8 cellular contexts compared by ENCODE assay signal in the genomic region with DNA sequence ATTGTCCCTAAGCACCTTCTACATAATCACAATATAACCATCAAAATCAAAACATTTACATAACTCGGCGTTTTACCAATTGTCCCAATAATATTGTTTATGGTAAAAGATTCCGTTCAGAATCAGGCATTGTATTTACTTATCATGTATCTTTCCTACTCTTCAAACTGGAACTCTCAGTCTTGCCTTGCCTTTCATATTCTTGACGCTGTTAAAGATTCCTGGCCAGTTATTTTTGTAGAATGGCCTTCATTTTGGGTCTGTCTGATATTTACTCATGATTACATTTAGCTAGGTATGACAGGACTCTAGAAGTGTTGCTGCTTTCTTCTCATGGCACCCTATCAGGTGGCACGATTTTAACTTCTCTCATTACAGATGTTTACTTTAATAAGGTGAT. TPM values are rescaled to one million over a fixed set of nuclear protein-coding genes. Genes with fewer than 3 reads are reported as not detected.
DNase-seq lines count a peak whose midpoint lies in the region; ATAC-seq and TF ChIP-seq lines count a peak whose summit lies in the region.

No MANE protein-coding gene starts in this region.

- H3K27me3 ChIP-seq in CD8-positive, alpha-beta T cell (ENCODE audit: insufficient read depth, low read length), result no peaks in the 10 kb centered on the region
- no peaks in the 10 kb centered on the region for H3K27me3 ChIP-seq in neuron (ENCODE audit: insufficient read depth, low read length)

- H3K36me3 ChIP-seq in CD8-positive, alpha-beta T cell (ENCODE audit: insufficient read depth, low read length), result no peaks in the 10 kb centered on the region
- no peaks in the 10 kb centered on the region for H3K36me3 ChIP-seq in neuron (ENCODE audit: insufficient read depth, low read length)

- peaks cover 3% of the 10 kb centered on the region for H3K36me3 Mint-ChIP-seq in CD8-positive, alpha-beta T cell
- H3K36me3 Mint-ChIP-seq in central memory CD8-positive, alpha-beta T cell (ENCODE audit: insufficient read depth), result peaks cover 13% of the 10 kb centered on the region

- H3K4me3 ChIP-seq in CD8-positive, alpha-beta T cell (ENCODE audit: low read depth, low read length), result no peak overlapping the region
- H3K4me3 ChIP-seq in LNCaP clone FGC (ENCODE audit: low read depth, low read length) (peak overlapping the region; percentile 99), neuron (ENCODE audit: low read length) (peak overlapping the region; percentile 97), foreskin fibroblast (ENCODE audit: low read depth in 1 of 2, low read length in 2 of 2) (no peak overlapping the region)

- CTCF ChIA-PET in CD8-positive, alpha-beta T cell (lab: Charles Lee), result interaction anchor here (1.3 to 2.4 kb wide), 2 partner anchors 36 to 44 kb away, joined by 4 to 11 read pairs; a partner anchor contains a TSS

- H3K27me3 Mint-ChIP-seq in CD8-positive, alpha-beta T cell (ENCODE audit: low read depth), result no peaks in the 10 kb centered on the region
- H3K27me3 Mint-ChIP-seq in central memory CD8-positive, alpha-beta T cell, result no peaks in the 10 kb centered on the region

- peak overlapping the region; percentile 64 for H2AFZ ChIP-seq in neuron (ENCODE audit: low read depth, low read length)

- ATAC-seq in CD8-positive, alpha-beta T cell, result no peak
- no peak for ATAC-seq in central memory CD8-positive, alpha-beta T cell (replicated peaks; ENCODE audit: extremely low read depth, poor library complexity, severe bottlenecking)
- no peak for ATAC-seq in HG03520 (IDR thresholded peaks at IDR 0.05; ENCODE audit: unreplicated experiment)

- H3K27ac Mint-ChIP-seq in CD8-positive, alpha-beta T cell, result peak overlapping the region; percentile 87
- H3K27ac Mint-ChIP-seq in central memory CD8-positive, alpha-beta T cell (ENCODE audit: low read depth), result peak overlapping the region; percentile 97

- no peak overlapping the region for H3K27ac ChIP-seq in CD8-positive, alpha-beta T cell (ENCODE audit: low read depth, low read length)

- peaks cover 25% of the 10 kb centered on the region for H3K4me1 Mint-ChIP-seq in CD8-positive, alpha-beta T cell (ENCODE audit: low read depth)
- peaks cover 27% of the 10 kb centered on the region for H3K4me1 Mint-ChIP-seq in central memory CD8-positive, alpha-beta T cell

- no peak for TF ChIP-seq CTCF in CD8-positive, alpha-beta T cell (IDR thresholded peaks at IDR 0.05)
- TF ChIP-seq CTCF in LNCaP clone FGC (IDR thresholded peaks at IDR 0.05; ENCODE audit: control insufficient read depth, extremely low read depth, insufficient read depth) (no peak), foreskin fibroblast (IDR thresholded peaks at IDR 0.05; ENCODE audit: low read depth, low read length) (no peak)

- H3K9me3 ChIP-seq in CD8-positive, alpha-beta T cell (ENCODE audit: low read length), result no peaks in the 10 kb centered on the region
- H3K9me3 ChIP-seq in neuron (ENCODE audit: low read length), result no peaks in the 10 kb centered on the region

- no peaks in the 10 kb centered on the region for H3K9me3 Mint-ChIP-seq in CD8-positive, alpha-beta T cell
- no peaks in the 10 kb centered on the region for H3K9me3 Mint-ChIP-seq in central memory CD8-positive, alpha-beta T cell

- POLR2A ChIA-PET in CD8-positive, alpha-beta T cell (lab: Charles Lee), result interaction anchor here (1.1 to 1.7 kb wide), 6 partner anchors 10 to 799 kb away, joined by 3 to 14 read pairs (median 4); a partner anchor contains a TSS

- H3K4me3 Mint-ChIP-seq in CD8-positive, alpha-beta T cell, result peak overlapping the region; percentile 97
- H3K4me3 Mint-ChIP-seq in central memory CD8-positive, alpha-beta T cell, result peak overlapping the region; percentile 97

- DNase-seq in CD8-positive, alpha-beta T cell, result no peak
- DNase-seq in LNCaP clone FGC (ENCODE audit: low read depth) (no peak), HT-29 (ENCODE audit: low spot score) (no peak), foreskin fibroblast (no peak)
- no peak for DNase-seq in central memory CD8-positive, alpha-beta T cell (ENCODE audit: low spot score in 2 of 2)
- DNase-seq in activated CD4-positive, CD25-positive, alpha-beta regulatory T cell treated with anti-CD3 and anti-CD28 coated beads, Interleukin-2, amount 50 U/mL, for 72 hours, result no peak

- intact Hi-C loops in CD8-positive, alpha-beta T cell (cut with DNase I, micrococcal nuclease), result loop anchor here (1.0 to 5.0 kb wide), 4 partner anchors 140 to 864 kb away; a partner anchor contains a TSS

- peaks cover 13% of the 10 kb centered on the region for H3K4me1 ChIP-seq in CD8-positive, alpha-beta T cell (ENCODE audit: insufficient read depth, low read length)
- peaks cover 16% of the 10 kb centered on the region for H3K4me1 ChIP-seq in neuron (ENCODE audit: insufficient read depth, low read length)

RNA-seq across cellular contexts. Expression of a gene that starts 0.8 kb away (rescaled TPM):
- 1 to 10 TPM; 3.4 to 3.5 TPM for total RNA-seq in CD8-positive, alpha-beta T cell
- 4.1 and 5.8 TPM in 2 replicates for total RNA-seq in HT-29 (2014; rRNA removed; shearing (Covaris generic))

RNA-seq across cellular contexts. Expression of a gene that starts 36.1 kb away (rescaled TPM):
- 1 to 10 TPM; 4.9 to 6.5 TPM for total RNA-seq in CD8-positive, alpha-beta T cell
- 7.2 and 12.3 TPM in 2 replicates for total RNA-seq in HT-29 (2014; rRNA removed; shearing (Covaris generic))

Comparison
In these comparisons a context has a peak if more than half of its experiments do, and no peak if none do; other contexts are left out.
1. H3K4me3 ChIP-seq: peak in LNCaP clone FGC (single experiment) and neuron (single experiment); none in CD8-positive, alpha-beta T cell (single experiment) and foreskin fibroblast (0 of 2).